ENCODE assay signal across 25 cellular contexts in genomic region chr12:82723093-82723492, GRCh38. TPM values are rescaled to one million over a fixed set of nuclear protein-coding genes. Genes with fewer than 3 reads are reported as not detected.
A peak's percentile ranks its signal among the peaks of the same experiment; 100 is the strongest.
DNase-seq lines count a peak whose midpoint lies in the region; ATAC-seq lines count a peak whose summit lies in the region.
"Had no signal": no experiment of that assay in that cellular context is flagged by ENCODE, and none has a peak within 500 bp of the region (broad histone marks: within the 10 kb centered on the region; RNA-seq: fewer than 3 reads in every experiment).

No MANE protein-coding gene starts in this region.

- WGBS in mesendoderm (ENCODE audit: extremely low coverage, insufficient coverage, low lambda C conversion rate), result no CpG with 5 or more reads among the region's 4 CpGs

- DNase-seq in activated CD4-positive, alpha-beta memory T cell treated with anti-CD3 and anti-CD28 coated beads for 36 hours, result peak; percentile 11
- DNase-seq in activated CD4-positive, alpha-beta memory T cell treated with anti-CD3 and anti-CD28 coated beads, Interleukin-2, amount 10 ng/mL, durations not matched to agents 7 days and 5 days, result no peak
- DNase-seq in mesendoderm, result no peak
- no peak for DNase-seq in NCI-H1436 treated with DMSO at 0.1 percent for 48 hours (lab: John Stamatoyannopoulos, UW)
- no peak for DNase-seq in putamen (ENCODE audit: low spot score)
- DNase-seq in A172 (ENCODE audit: low spot score), result no peak
- DNase-seq: ACHN; H7; head of caudate nucleus; left ventricle myocardium inferior; NCI-H1092; NCI-H2081 treated with DMSO at 0.1 percent for 48 hours; NCI-H510A; stimulated activated CD4-positive, alpha-beta T cell treated with anti-CD3 and anti-CD28 coated beads, Interleukin-4, amount 100 ng/mL, for 4 hours; substantia nigra; uterus had no signal

- H2BK120ac ChIP-seq in mesendoderm (ENCODE audit: low read depth, low read length), result no peak overlapping the region

- no peaks in the 10 kb centered on the region for H3K36me3 Mint-ChIP-seq in activated CD4-positive, alpha-beta memory T cell treated with anti-CD3 and anti-CD28 coated beads for 36 hours
- H3K36me3 Mint-ChIP-seq in activated CD4-positive, alpha-beta memory T cell treated with anti-CD3 and anti-CD28 coated beads, Interleukin-2, amount 10 ng/mL, durations not matched to agents 7 days and 5 days (ENCODE audit: low read depth), result peaks cover 4% of the 10 kb centered on the region

- H3K4me2 ChIP-seq in mesendoderm (ENCODE audit: low read length), result no peak overlapping the region

- H3K18ac ChIP-seq in mesendoderm (ENCODE audit: low read length), result peak overlapping the region; percentile 68

- H3K23ac ChIP-seq in mesendoderm (ENCODE audit: low read length), result no peak overlapping the region

- intact Hi-C loops in activated CD4-positive, alpha-beta memory T cell treated with anti-CD3 and anti-CD28 coated beads for 36 hours (cut with micrococcal nuclease), result loop anchor here (1.0 kb wide), 1 partner anchor 37 kb away; the partner anchor contains the start of gene TMTC2

- no peak overlapping the region for H3K4me3 ChIP-seq in mesendoderm (ENCODE audit: low read length)
- H3K4me3 ChIP-seq: breast epithelium, left ventricle myocardium inferior, skin epidermis, uterus had no signal

- H2BK15ac ChIP-seq in mesendoderm (replicated peaks; ENCODE audit: low read depth), result peak overlapping the region; percentile 36

- peaks cover 2% of the 10 kb centered on the region for H3K79me1 ChIP-seq in mesendoderm (ENCODE audit: low read length)

- H3K27me3 Mint-ChIP-seq in activated CD4-positive, alpha-beta memory T cell treated with anti-CD3 and anti-CD28 coated beads for 36 hours, result no peaks in the 10 kb centered on the region
- H3K27me3 Mint-ChIP-seq in activated CD4-positive, alpha-beta memory T cell treated with anti-CD3 and anti-CD28 coated beads, Interleukin-2, amount 10 ng/mL, durations not matched to agents 7 days and 5 days, result no peaks in the 10 kb centered on the region
- H3K27me3 Mint-ChIP-seq: dendritic cell treated with granulocyte-macrophage colony-stimulating factor and Interleukin-4, amounts not matched to agents 40 ng/mL and 50 ng/mL, for 4 days; progenitor cell of endocrine pancreas had no signal

- H3K9ac ChIP-seq in mesendoderm (ENCODE audit: low read length), result no peak overlapping the region

- H3K27me3 ChIP-seq in mesendoderm (ENCODE audit: insufficient read depth, low read length, poor library complexity), result no peaks in the 10 kb centered on the region
- H3K27me3 ChIP-seq: breast epithelium, uterus had no signal

- CTCF ChIA-PET in activated CD4-positive, alpha-beta memory T cell treated with anti-CD3 and anti-CD28 coated beads for 36 hours (lab: Charles Lee), result interaction anchor here (0.6 to 1.8 kb wide), 2 partner anchors 33 to 37 kb away, joined by 3 to 10 read pairs; partner anchors contain the start of gene TMTC2
- CTCF ChIA-PET in activated CD4-positive, alpha-beta memory T cell treated with anti-CD3 and anti-CD28 coated beads, Interleukin-2, amount 10 ng/mL, durations not matched to agents 7 days and 5 days (lab: Charles Lee), result no interaction called here

- H3K4me1 ChIP-seq in mesendoderm (ENCODE audit: control insufficient read depth, low read depth, low read length), result no peaks in the 10 kb centered on the region
- H3K4me1 ChIP-seq: breast epithelium, left ventricle myocardium inferior, uterus had no signal

- no peak overlapping the region for H3K4ac ChIP-seq in mesendoderm (ENCODE audit: low read depth, low read length)

- H3K36me3 ChIP-seq in mesendoderm (ENCODE audit: control insufficient read depth, insufficient read depth, low read length), result no peaks in the 10 kb centered on the region
- H3K36me3 ChIP-seq: breast epithelium, left ventricle myocardium inferior, uterus had no signal

- POLR2A ChIA-PET in activated CD4-positive, alpha-beta memory T cell treated with anti-CD3 and anti-CD28 coated beads for 36 hours (lab: Charles Lee), result no interaction called here
- POLR2A ChIA-PET in activated CD4-positive, alpha-beta memory T cell treated with anti-CD3 and anti-CD28 coated beads, Interleukin-2, amount 10 ng/mL, durations not matched to agents 7 days and 5 days (lab: Charles Lee), result no interaction called here

- H3K56ac ChIP-seq in mesendoderm (ENCODE audit: low read length), result no peak overlapping the region

- peaks cover 5% of the 10 kb centered on the region for H3K4me1 Mint-ChIP-seq in activated CD4-positive, alpha-beta memory T cell treated with anti-CD3 and anti-CD28 coated beads for 36 hours (ENCODE audit: low read depth)
- H3K4me1 Mint-ChIP-seq in activated CD4-positive, alpha-beta memory T cell treated with anti-CD3 and anti-CD28 coated beads, Interleukin-2, amount 10 ng/mL, durations not matched to agents 7 days and 5 days, result peaks cover 6% of the 10 kb centered on the region
- H3K4me1 Mint-ChIP-seq: neural crest cell had no signal

- no peaks in the 10 kb centered on the region for H3K9me3 Mint-ChIP-seq in activated CD4-positive, alpha-beta memory T cell treated with anti-CD3 and anti-CD28 coated beads for 36 hours
- no peaks in the 10 kb centered on the region for H3K9me3 Mint-ChIP-seq in activated CD4-positive, alpha-beta memory T cell treated with anti-CD3 and anti-CD28 coated beads, Interleukin-2, amount 10 ng/mL, durations not matched to agents 7 days and 5 days
- H3K9me3 Mint-ChIP-seq: dendritic cell treated with granulocyte-macrophage colony-stimulating factor and Interleukin-4, amounts not matched to agents 40 ng/mL and 50 ng/mL, for 4 days had no signal

- no peak overlapping the region for H3K27ac ChIP-seq in mesendoderm (ENCODE audit: low read depth, low read length)
- H3K27ac ChIP-seq: breast epithelium, left ventricle myocardium inferior, skin epidermis, uterus, VCaP had no signal

- H3K27ac Mint-ChIP-seq in activated CD4-positive, alpha-beta memory T cell treated with anti-CD3 and anti-CD28 coated beads for 36 hours, result no peak overlapping the region
- no peak overlapping the region for H3K27ac Mint-ChIP-seq in activated CD4-positive, alpha-beta memory T cell treated with anti-CD3 and anti-CD28 coated beads, Interleukin-2, amount 10 ng/mL, durations not matched to agents 7 days and 5 days
- H3K27ac Mint-ChIP-seq: dendritic cell treated with granulocyte-macrophage colony-stimulating factor and Interleukin-4, amounts not matched to agents 40 ng/mL and 50 ng/mL, for 4 days; progenitor cell of endocrine pancreas had no signal

- H4K5ac ChIP-seq in mesendoderm (ENCODE audit: low read length), result no peak overlapping the region

- no peaks in the 10 kb centered on the region for H3K79me2 ChIP-seq in mesendoderm (ENCODE audit: control insufficient read depth, insufficient read depth, low read length)

- no peak overlapping the region for H4K8ac ChIP-seq in mesendoderm (ENCODE audit: low read depth, low read length)

- no peak overlapping the region for H2AK5ac ChIP-seq in mesendoderm (ENCODE audit: low read length)

- ATAC-seq in GM19025 (IDR thresholded peaks at IDR 0.05; ENCODE audit: low read depth, unreplicated experiment) (peak; percentile 74), HG03039 (IDR thresholded peaks at IDR 0.05; ENCODE audit: unreplicated experiment) (peak; percentile 50)

- no peak overlapping the region for H3K4me3 Mint-ChIP-seq in activated CD4-positive, alpha-beta memory T cell treated with anti-CD3 and anti-CD28 coated beads for 36 hours
- H3K4me3 Mint-ChIP-seq in activated CD4-positive, alpha-beta memory T cell treated with anti-CD3 and anti-CD28 coated beads, Interleukin-2, amount 10 ng/mL, durations not matched to agents 7 days and 5 days, result no peak overlapping the region
- H3K4me3 Mint-ChIP-seq: CD14-positive monocyte; dendritic cell treated with granulocyte-macrophage colony-stimulating factor and Interleukin-4, amounts not matched to agents 40 ng/mL and 50 ng/mL, for 4 days; neural crest cell had no signal

- no peak overlapping the region for H2BK5ac ChIP-seq in mesendoderm (ENCODE audit: low read length)

RNA-seq across cellular contexts. Expression of gene TMTC2, which starts 36.4 kb away (rescaled TPM):
- 1 to 10 TPM; 2.6 to 3.4 TPM for total RNA-seq in activated CD4-positive, alpha-beta memory T cell treated with anti-CD3 and anti-CD28 coated beads for 36 hours
- 1 to 10 TPM; 5.1 to 6.0 TPM for total RNA-seq in activated CD4-positive, alpha-beta memory T cell treated with anti-CD3 and anti-CD28 coated beads, Interleukin-2, amount 10 ng/mL, durations not matched to agents 7 days and 5 days
- 5.0 TPM for polyA plus RNA-seq in mesendoderm (2013, experiment 1 of 2)
- polyA plus RNA-seq in mesendoderm (2013, experiment 2 of 2), result 4.7 TPM
- 2.1 and 2.4 TPM in 2 replicates for total RNA-seq in A172 (2014; rRNA removed; shearing (Covaris generic))
